ENCODE assay signal across 21 cellular contexts in genomic region chr12:13404111-13404628, GRCh38.
"Had no signal": no experiment of that assay in that cellular context is flagged by ENCODE, and none has a peak within 500 bp of the region (broad histone marks: within the 10 kb centered on the region; RNA-seq: fewer than 3 reads in every experiment).

No MANE protein-coding gene starts in this region.

- H3K4me1 ChIP-seq: heart right ventricle, neural progenitor cell, psoas muscle, vagina had no signal

- ATAC-seq: activated CD8-positive, alpha-beta T cell treated with anti-CD3 and anti-CD28 coated beads, Interleukin-2, amount 10 ng/mL, durations not matched to agents 7 days and 5 days; heart right ventricle; psoas muscle; right cardiac atrium had no signal

- H2AFZ ChIP-seq: neural progenitor cell had no signal

- H3K9me3 ChIP-seq: esophagus squamous epithelium, heart right ventricle, ovary, psoas muscle, transverse colon, vagina had no signal

- H3K27ac ChIP-seq: esophagus squamous epithelium, heart right ventricle, neural progenitor cell, ovary, psoas muscle, transverse colon, vagina had no signal

- DNase-seq: activated CD4-positive, alpha-beta T cell treated with anti-CD3 and anti-CD28 coated beads for 48 hours; activated CD4-positive, CD25-positive, alpha-beta regulatory T cell; activated CD8-positive, alpha-beta T cell treated with anti-CD3 and anti-CD28 coated beads, Interleukin-2, amount 10 ng/mL, durations not matched to agents 7 days and 5 days; activated naive CD4-positive, alpha-beta T cell treated with Interleukin-2 at 50 U/mL for 16 hours; activated T-cell treated with anti-CD3 and anti-CD28 coated beads, Interleukin-2, amount 50 U/mL, for 24 hours; central memory CD4-positive, alpha-beta T cell; esophagus squamous epithelium; heart right ventricle; immature natural killer cell; midbrain; naive B cell; ovary; psoas muscle; right cardiac atrium; stimulated activated CD4-positive, alpha-beta T cell treated with anti-CD3 and anti-CD28 coated beads, Interleukin-15, amount 100 ng/mL, for 24 hours; stimulated activated CD4-positive, alpha-beta T cell treated with anti-CD3 and anti-CD28 coated beads, Interleukin-2, amount 100 ng/mL, for 48 hours had no signal

- H3K36me3 ChIP-seq: esophagus squamous epithelium, heart right ventricle, neural progenitor cell, ovary, transverse colon, vagina had no signal

- H3K4me2 ChIP-seq: neural progenitor cell had no signal

- H3K9ac ChIP-seq: neural progenitor cell had no signal

- H3K4me3 ChIP-seq: heart right ventricle, neural progenitor cell, ovary, psoas muscle, vagina had no signal

- FAIRE-seq: colon, small intestine had no signal

- H3K27me3 ChIP-seq: esophagus squamous epithelium, neural progenitor cell, ovary, transverse colon, vagina had no signal
